24 cellular contexts compared by ENCODE assay signal in the genomic region with DNA sequence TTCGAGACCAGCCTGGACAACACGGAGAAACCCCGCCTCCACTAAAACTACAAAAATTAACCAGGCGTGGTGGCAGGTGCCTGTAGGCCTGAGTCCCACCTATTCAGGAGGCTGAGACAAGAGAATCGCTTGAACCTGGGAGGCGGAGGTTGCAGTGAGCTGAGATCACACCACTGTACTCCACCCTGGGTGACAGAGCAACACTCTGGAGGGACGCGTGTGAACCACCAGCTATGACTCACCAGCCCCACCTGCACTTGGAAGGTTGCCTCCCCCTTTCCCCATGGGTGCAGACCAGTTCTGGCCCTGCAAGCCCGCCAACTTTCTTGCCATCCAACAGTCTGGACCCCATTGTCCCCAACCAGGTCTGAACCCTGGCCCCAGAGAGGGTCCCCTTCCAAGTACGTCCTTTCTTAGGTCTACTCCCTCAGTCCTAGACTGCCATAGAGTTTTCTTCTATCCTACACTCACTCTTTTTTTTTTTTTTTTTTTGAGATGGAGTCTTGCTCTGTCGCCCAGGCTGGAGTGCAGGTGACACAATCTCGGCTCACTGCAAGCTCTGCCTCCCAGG. TPM values are rescaled to one million over a fixed set of nuclear protein-coding genes. Genes with fewer than 3 reads are reported as not detected.
DNase-seq lines count a peak whose midpoint lies in the region; ATAC-seq, FAIRE-seq and TF ChIP-seq lines count a peak whose summit lies in the region.
"Had no signal": no experiment of that assay in that cellular context is flagged by ENCODE, and none has a peak within 500 bp of the region (broad histone marks: within the 10 kb centered on the region; RNA-seq: fewer than 3 reads in every experiment).

No MANE protein-coding gene starts in this region.

- peak; percentile 5 for FAIRE-seq in urothelium cell line (lab: Jason Lieb, UNC)
- FAIRE-seq: A549 had no signal

- no peaks in the 10 kb centered on the region for H3K36me3 ChIP-seq in RWPE2 (ENCODE audit: low read depth)
- H3K36me3 ChIP-seq in mucosa of stomach (ENCODE audit: control insufficient read depth, insufficient read depth, low read length), result no peaks in the 10 kb centered on the region
- no peaks in the 10 kb centered on the region for H3K36me3 ChIP-seq in tibial nerve
- H3K36me3 ChIP-seq: esophagus muscularis mucosa, gastroesophageal sphincter, Peyer's patch, tibial artery had no signal

- H3K4me3 ChIP-seq in RWPE2 (ENCODE audit: severe bottlenecking), result no peak overlapping the region
- H3K4me3 ChIP-seq in mucosa of stomach (ENCODE audit: low read length), result no peak overlapping the region
- no peak overlapping the region for H3K4me3 ChIP-seq in tibial nerve
- H3K4me3 ChIP-seq: A549, esophagus muscularis mucosa, gastroesophageal sphincter, Peyer's patch, SK-N-MC, tibial artery had no signal

- TF ChIP-seq CTCF in RWPE2 (IDR thresholded peaks at IDR 0.05; ENCODE audit: poor library complexity, severe bottlenecking) (no peak), tibial nerve (IDR thresholded peaks at IDR 0.05) (no peak)

- H3K27ac ChIP-seq in RWPE2 (ENCODE audit: poor library complexity, severe bottlenecking) (no peak overlapping the region), substantia nigra (ENCODE audit: low read depth, low read length, poor library complexity, severe bottlenecking) (no peak overlapping the region), tibial nerve (no peak overlapping the region)
- H3K27ac ChIP-seq: esophagus muscularis mucosa, gastroesophageal sphincter, KMS-11, Peyer's patch, SK-N-MC, tibial artery had no signal

- ATAC-seq in RWPE2 (ENCODE audit: low read depth) (peak; percentile 53; the same call in 2 of the 3 replicates), GM21447 (IDR thresholded peaks at IDR 0.05; ENCODE audit: unreplicated experiment) (no peak)
- ATAC-seq: A549; gastroesophageal sphincter; stimulated activated naive B cell treated with anti-CD40 and anti-IgM and Interleukin-4, amounts not matched to agents 10 μg/mL and 1 μg/mL and 100 μg/mL, for 72 hours had no signal

- peak overlapping the region; percentile 39 for H3K9ac ChIP-seq in mucosa of stomach (ENCODE audit: low read length)
- H3K9ac ChIP-seq: KMS-11 had no signal

- H3K4me1 ChIP-seq in RWPE2 (ENCODE audit: insufficient read depth, poor library complexity, severe bottlenecking) (peaks cover 15% of the 10 kb centered on the region), mucosa of stomach (ENCODE audit: control insufficient read depth, insufficient read depth, low read length) (peaks cover 82% of the 10 kb centered on the region), tibial nerve (peaks cover 0 to 25% (median 3%) of the 10 kb centered on the region in 4 donors)

- no peak for TF ChIP-seq EP300 in tibial nerve (IDR thresholded peaks at IDR 0.05)

- no peak for TF ChIP-seq POLR2A in tibial nerve (IDR thresholded peaks at IDR 0.05)

- DNase-seq in activated gamma-delta T cell treated with Interleukin-2 at 50 U/mL for 16 hours (peak; percentile 6), activated gamma-delta T cell (lab: John Stamatoyannopoulos, UW) (no peak), RWPE2 (ENCODE audit: low spot score) (peak; percentile 84), urothelium cell line (ENCODE audit: low spot score) (peak; percentile 79), substantia nigra (lab: John Stamatoyannopoulos, UW) (no peak), tibial nerve (ENCODE audit: low spot score in 2 of 2) (no peak)
- DNase-seq: activated B cell treated with CpG ODN at 0.5 μM for 24 hours; activated CD4-positive, alpha-beta memory T cell treated with anti-CD3 and anti-CD28 coated beads for 36 hours; activated naive CD4-positive, alpha-beta T cell treated with anti-CD3 and anti-CD28 coated beads, Interleukin-2, amount 10 ng/mL, durations not matched to agents 7 days and 5 days; activated T-cell treated with anti-CD3 and anti-CD28 coated beads, Interleukin-2, amount 50 U/mL, for 24 hours; effector CD4-positive, alpha-beta T cell; NCI-H1048; NCI-H1930; NCI-H345; Peyer's patch; stimulated activated naive B cell treated with anti-CD40 and anti-IgM and Interleukin-4, amounts not matched to agents 10 μg/mL and 1 μg/mL and 100 μg/mL, for 72 hours; tibial artery had no signal

- H3K9me3 ChIP-seq in RWPE2 (ENCODE audit: severe bottlenecking) (no peaks in the 10 kb centered on the region), mucosa of stomach (ENCODE audit: control insufficient read depth, low read length) (no peaks in the 10 kb centered on the region), tibial nerve (no peaks in the 10 kb centered on the region)
- H3K9me3 ChIP-seq: A549, esophagus muscularis mucosa, gastroesophageal sphincter, Peyer's patch, tibial artery had no signal

- H3K27me3 ChIP-seq in RWPE2 (ENCODE audit: insufficient read depth, poor library complexity, severe bottlenecking) (no peaks in the 10 kb centered on the region), mucosa of stomach (ENCODE audit: control insufficient read depth, insufficient read depth, low read length) (no peaks in the 10 kb centered on the region), tibial nerve (no peaks in the 10 kb centered on the region)
- H3K27me3 ChIP-seq: esophagus muscularis mucosa, gastroesophageal sphincter, Peyer's patch, tibial artery had no signal

- WGBS in tibial nerve, 2 donors, result 93 to 96% methylated on average over 11 to 12 of the region's 12 CpGs

RNA-seq across cellular contexts. Expression of a gene that starts 29.2 kb away (rescaled TPM):
- 10 to 100 TPM; 36.1 to 47.4 (median 38.1) TPM for total RNA-seq in tibial nerve

Comparison
In these comparisons a context has a peak if more than half of its experiments do, and no peak if none do; other contexts are left out.
1. DNase-seq: peak in activated gamma-delta T cell treated with Interleukin-2 at 50 U/mL for 16 hours (single experiment), RWPE2 (single experiment) and urothelium cell line (single experiment); none in activated gamma-delta T cell (single experiment), substantia nigra (0 of 49) and tibial nerve (0 of 2).